In genomic region chr11:2798951-2799761, GRCh38 we compare ENCODE assay signal across 18 cellular contexts.
DNase-seq lines count a peak whose midpoint lies in the region; ATAC-seq, FAIRE-seq and TF ChIP-seq lines count a peak whose summit lies in the region.
"Had no signal": no experiment of that assay in that cellular context is flagged by ENCODE, and none has a peak within 500 bp of the region (broad histone marks: within the 10 kb centered on the region; RNA-seq: fewer than 3 reads in every experiment).

No MANE protein-coding gene starts in this region.

- H2AK9ac ChIP-seq in IMR-90 (replicated peaks; ENCODE audit: low read depth, low read length, poor library complexity): no peak overlapping the region

- H3K79me2 ChIP-seq in osteoblast (ENCODE audit: insufficient read depth, low read length): no peaks in the 10 kb centered on the region

- H3K4me3 ChIP-seq in IMR-90 (ENCODE audit: insufficient read depth, low read depth, low read length) (no peak overlapping the region), left ventricle myocardium inferior (no peak overlapping the region), osteoblast (ENCODE audit: insufficient read depth, low read length) (no peak overlapping the region)
- no peak overlapping the region for H3K4me3 ChIP-seq in naive thymus-derived CD4-positive, alpha-beta T cell (ENCODE audit: low read length)
- H3K4me3 ChIP-seq: vagina had no signal

- no peak overlapping the region for H4K5ac ChIP-seq in IMR-90 (ENCODE audit: low read depth, low read length)

- dilution Hi-C loops in IMR-90 (cut with HindIII; ENCODE audit: low sequenced_read_pairs, unreplicated experiment): no loop called here

- no peak overlapping the region for H3K4me3 Mint-ChIP-seq in effector memory CD8-positive, alpha-beta T cell
- H3K4me3 Mint-ChIP-seq in naive thymus-derived CD4-positive, alpha-beta T cell: no peak overlapping the region
- H3K4me3 Mint-ChIP-seq: B cell had no signal

- peak overlapping the region; percentile 59; the same call in 1 of the 2 replicates for H3K23ac ChIP-seq in IMR-90 (ENCODE audit: low read depth, low read length)

- H3K56ac ChIP-seq in IMR-90 (ENCODE audit: extremely low read depth, insufficient read depth, low read length): no peak overlapping the region

- H3K14ac ChIP-seq in IMR-90 (replicated peaks; ENCODE audit: low read depth, low read length): no peak overlapping the region

- H3K27me3 ChIP-seq in IMR-90 (ENCODE audit: control insufficient read depth, insufficient read depth, low read length): peaks cover 24% of the 10 kb centered on the region; the same call in 1 of the 2 replicates
- no peaks in the 10 kb centered on the region for H3K27me3 ChIP-seq in left ventricle myocardium inferior (ENCODE audit: low read depth)
- peaks cover 8% of the 10 kb centered on the region for H3K27me3 ChIP-seq in osteoblast (ENCODE audit: insufficient read depth, low read length)
- no peaks in the 10 kb centered on the region for H3K27me3 ChIP-seq in naive thymus-derived CD4-positive, alpha-beta T cell (ENCODE audit: control insufficient read depth in 2 of 2, insufficient read depth in 2 of 2, low read length in 2 of 2)
- H3K27me3 ChIP-seq: vagina had no signal

- H3K18ac ChIP-seq in IMR-90 (ENCODE audit: low read depth, low read length): no peak overlapping the region

- intact Hi-C loops in IMR-90 (cut with micrococcal nuclease): no loop called here
- intact Hi-C loops in left ventricle myocardium inferior (cut with micrococcal nuclease): no loop called here
- intact Hi-C loops in naive thymus-derived CD4-positive, alpha-beta T cell (cut with micrococcal nuclease): no loop called here

- H3K27ac ChIP-seq in IMR-90 (ENCODE audit: insufficient read depth, low read length) (no peak overlapping the region), left ventricle myocardium inferior (replicated peaks) (no peak overlapping the region), osteoblast (ENCODE audit: low read depth, low read length) (no peak overlapping the region)
- H3K27ac ChIP-seq in naive thymus-derived CD4-positive, alpha-beta T cell (ENCODE audit: low read depth, low read length): no peak overlapping the region
- H3K27ac ChIP-seq: HL-60, vagina had no signal

- H3K9me3 ChIP-seq in IMR-90 (ENCODE audit: control insufficient read depth, insufficient read depth, low read length): peaks cover 9% of the 10 kb centered on the region
- no peaks in the 10 kb centered on the region for H3K9me3 ChIP-seq in left ventricle myocardium inferior (replicated peaks)
- H3K9me3 ChIP-seq in osteoblast (ENCODE audit: low read depth, low read length): no peaks in the 10 kb centered on the region
- no peaks in the 10 kb centered on the region for H3K9me3 ChIP-seq in naive thymus-derived CD4-positive, alpha-beta T cell (ENCODE audit: control insufficient read depth in 2 of 3, low read length in 3 of 3)
- H3K9me3 ChIP-seq: vagina had no signal

- no peak overlapping the region for H3K4ac ChIP-seq in IMR-90 (ENCODE audit: low read depth, low read length)

- peaks cover under 1 to 16% of the 10 kb centered on the region in 2 donors for H3K27me3 Mint-ChIP-seq in effector memory CD8-positive, alpha-beta T cell
- no peaks in the 10 kb centered on the region for H3K27me3 Mint-ChIP-seq in naive thymus-derived CD4-positive, alpha-beta T cell
- H3K27me3 Mint-ChIP-seq: B cell had no signal

- in situ Hi-C loops in IMR-90 (cut with MboI; ENCODE audit: low sequenced_read_pairs): no loop called here

- H4K8ac ChIP-seq in IMR-90 (ENCODE audit: low read depth in 2 of 2, low read length in 2 of 2): no peak overlapping the region

- no peak overlapping the region for H2BK120ac ChIP-seq in IMR-90 (ENCODE audit: low read depth, low read length)

- H3K36me3 ChIP-seq in IMR-90 (ENCODE audit: control insufficient read depth, insufficient read depth, low read length) (no peaks in the 10 kb centered on the region), left ventricle myocardium inferior (no peaks in the 10 kb centered on the region), osteoblast (ENCODE audit: insufficient read depth, low read length) (no peaks in the 10 kb centered on the region)
- peaks cover 0 to 12% (median 0%) of the 10 kb centered on the region in 3 experiments for H3K36me3 ChIP-seq in naive thymus-derived CD4-positive, alpha-beta T cell (ENCODE audit: control insufficient read depth in 2 of 3, insufficient read depth in 3 of 3, low read length in 3 of 3)
- H3K36me3 ChIP-seq: vagina had no signal

- H3K9ac ChIP-seq in IMR-90 (ENCODE audit: low read depth, low read length): no peak overlapping the region

- TF ChIP-seq POLR2A in IMR-90 (IDR thresholded peaks at IDR 0.05; ENCODE audit: low read depth, low read length) (no peak), H54 (IDR thresholded peaks at IDR 0.05; ENCODE audit: low read depth, low read length) (no peak)

- BruUV-seq in IMR-90 (replicated peaks; lab: Mats Ljungman, UMichigan): no TSS peak

- no peak for FAIRE-seq in H54 (lab: Jason Lieb, UNC)

- H3K4me1 ChIP-seq in IMR-90 (ENCODE audit: control insufficient read depth, insufficient read depth, low read length): no peaks in the 10 kb centered on the region
- H3K4me1 ChIP-seq in left ventricle myocardium inferior: peaks cover 28% of the 10 kb centered on the region
- H3K4me1 ChIP-seq in osteoblast (ENCODE audit: insufficient read depth, low read length): no peaks in the 10 kb centered on the region
- H3K4me1 ChIP-seq in naive thymus-derived CD4-positive, alpha-beta T cell (ENCODE audit: control insufficient read depth in 2 of 2, insufficient read depth in 2 of 2, low read length in 2 of 2): no peaks in the 10 kb centered on the region
- H3K4me1 ChIP-seq: vagina had no signal

- POLR2A ChIA-PET in IMR-90 (lab: Charles Lee; ENCODE audit: unreplicated experiment): no interaction called here
- POLR2A ChIA-PET in naive thymus-derived CD4-positive, alpha-beta T cell (lab: Charles Lee): no interaction called here

- H3K9me3 Mint-ChIP-seq in effector memory CD8-positive, alpha-beta T cell: no peaks in the 10 kb centered on the region
- H3K9me3 Mint-ChIP-seq in naive thymus-derived CD4-positive, alpha-beta T cell: peaks cover 0 to 2% (median 0%) of the 10 kb centered on the region in 11 donors

- CTCF ChIA-PET in IMR-90 (lab: Yijun Ruan, JAX): no interaction called here
- CTCF ChIA-PET in naive thymus-derived CD4-positive, alpha-beta T cell (lab: Charles Lee): no interaction called here

- H3K4me2 ChIP-seq in IMR-90 (ENCODE audit: low read depth, low read length) (no peak overlapping the region), osteoblast (ENCODE audit: insufficient read depth, low read length) (no peak overlapping the region)

- peaks cover 3% of the 10 kb centered on the region; the same call in 1 of the 2 replicates for H3K9me1 ChIP-seq in IMR-90 (ENCODE audit: insufficient read depth, low read length)

- H2BK15ac ChIP-seq in IMR-90 (ENCODE audit: low read depth, low read length): no peak overlapping the region

- TF ChIP-seq CTCF in IMR-90 (conservative IDR thresholded peaks at IDR 0.05; ENCODE audit: low read depth, low read length) (no peak), left ventricle myocardium inferior (IDR thresholded peaks at IDR 0.05; ENCODE audit: borderline replicate concordance) (no peak), osteoblast (IDR thresholded peaks at IDR 0.05; ENCODE audit: extremely low read depth, low read depth, low read length) (no peak)

- H3K79me1 ChIP-seq in IMR-90 (ENCODE audit: low read depth in 1 of 2, low read length in 2 of 2): no peaks in the 10 kb centered on the region

- peak; percentile 50 for DNase-seq in AG08396 (ENCODE audit: low spot score)
- DNase-seq in IMR-90: peak; percentile 38
- peak; percentile 6 for DNase-seq in left ventricle myocardium inferior
- DNase-seq in osteoblast (ENCODE audit: insufficient read length, low spot score, missing footprints): peak; percentile 37
- DNase-seq in effector memory CD8-positive, alpha-beta T cell: no peak
- no peak for DNase-seq in naive thymus-derived CD4-positive, alpha-beta T cell
- no peak for DNase-seq in H54 (ENCODE audit: insufficient read length, low spot score)
- DNase-seq in NCI-H1930 (lab: John Stamatoyannopoulos, UW): no peak
- DNase-seq: cortex of kidney; NCI-H2029; retina; SHP77; stimulated activated CD4-positive, alpha-beta T cell treated with anti-CD3 and anti-CD28 coated beads, Interleukin-2, amount 100 ng/mL, for 48 hours; T1000 had no signal

- H4K91ac ChIP-seq in IMR-90 (ENCODE audit: insufficient read depth, low read depth, low read length): no peak overlapping the region

- no peaks in the 10 kb centered on the region for H3K4me1 Mint-ChIP-seq in effector memory CD8-positive, alpha-beta T cell (ENCODE audit: low read depth in 2 of 2)
- peaks cover 0 to 13% (median 7%) of the 10 kb centered on the region in 7 donors for H3K4me1 Mint-ChIP-seq in naive thymus-derived CD4-positive, alpha-beta T cell
- H3K4me1 Mint-ChIP-seq: B cell had no signal

- no peak overlapping the region for H2BK5ac ChIP-seq in IMR-90 (ENCODE audit: low read depth, low read length, poor library complexity, severe bottlenecking)

- ATAC-seq in IMR-90 (ENCODE audit: low read depth): peak; percentile 61
- ATAC-seq in effector memory CD8-positive, alpha-beta T cell (replicated peaks): no peak
- no peak for ATAC-seq in naive thymus-derived CD4-positive, alpha-beta T cell
- ATAC-seq: HCT116 had no signal

- H3K36me3 Mint-ChIP-seq in effector memory CD8-positive, alpha-beta T cell (ENCODE audit: insufficient read depth): no peaks in the 10 kb centered on the region
- H3K36me3 Mint-ChIP-seq in naive thymus-derived CD4-positive, alpha-beta T cell: peaks cover 0 to 33% (median 12%) of the 10 kb centered on the region in 5 donors

- no peak overlapping the region for H2AK5ac ChIP-seq in IMR-90 (ENCODE audit: low read depth, low read length)

- no peak for TF ChIP-seq RAD21 in IMR-90 (IDR thresholded peaks at IDR 0.05; ENCODE audit: low read length)

- no peak overlapping the region for H2AFZ ChIP-seq in IMR-90 (replicated peaks; ENCODE audit: low read length, poor library complexity)
- H2AFZ ChIP-seq in osteoblast (ENCODE audit: low read length): no peak overlapping the region

- H4K20me1 ChIP-seq in IMR-90 (ENCODE audit: insufficient read depth, low read length): no peaks in the 10 kb centered on the region; the same call in 1 of the 2 replicates
- no peaks in the 10 kb centered on the region for H4K20me1 ChIP-seq in osteoblast (ENCODE audit: insufficient read depth, low read length)

- no peak overlapping the region for H2BK20ac ChIP-seq in IMR-90 (ENCODE audit: low read depth, low read length)

- no peak overlapping the region for H3K27ac Mint-ChIP-seq in effector memory CD8-positive, alpha-beta T cell
- peak overlapping the region in 2 of 9 donors; percentile 59 to 73 for H3K27ac Mint-ChIP-seq in naive thymus-derived CD4-positive, alpha-beta T cell
- H3K27ac Mint-ChIP-seq: B cell had no signal

- 65% methylated on average over 11 of the region's 17 CpGs; no CpG with 5 or more reads in 1 of the 2 experiments for WGBS in IMR-90 (ENCODE audit: extremely low coverage in 2 of 2, insufficient read length in 1 of 2), 2 experiments

Comparison
In these comparisons a context has a peak if more than half of its experiments do, and no peak if none do; other contexts are left out.
1. DNase-seq: peak in AG08396 (single experiment), IMR-90 (single experiment), left ventricle myocardium inferior (single experiment) and osteoblast (single experiment); none in effector memory CD8-positive, alpha-beta T cell (0 of 3), naive thymus-derived CD4-positive, alpha-beta T cell (0 of 9), H54 (single experiment) and NCI-H1930 (0 of 2).